ENCODE assay signal across 25 cellular contexts in genomic region chr9:27393054-27393846, GRCh38.
DNase-seq lines count a peak whose midpoint lies in the region; ATAC-seq, FAIRE-seq and TF ChIP-seq lines count a peak whose summit lies in the region.
"Had no signal": no experiment of that assay in that cellular context is flagged by ENCODE, and none has a peak within 500 bp of the region (broad histone marks: within the 10 kb centered on the region; RNA-seq: fewer than 3 reads in every experiment).

No MANE protein-coding gene starts in this region.

- intact Hi-C loops in GM12878 (cut with micrococcal nuclease; ENCODE audit: unreplicated experiment): no loop called here
- intact Hi-C loops in mucosa of descending colon (cut with DNase I, micrococcal nuclease): loop anchor here in 1 of 2 donors (10.0 kb wide), 1 partner anchor 58 kb away; no protein-coding TSS in a partner anchor
- intact Hi-C loops in transverse colon (cut with DNase I; ENCODE audit: low total_unique reads): no loop called here
- intact Hi-C loops in sciatic nerve (cut with DNase I): no loop called here

- DNase-seq in GM12878 (ENCODE audit: low read depth, low spot score): no peak
- no peak for DNase-seq in mucosa of descending colon
- no peak for DNase-seq in transverse colon
- no peak for DNase-seq in sciatic nerve (ENCODE audit: low spot score)
- DNase-seq in T-helper 2 cell: no peak
- DNase-seq in Peyer's patch: no peak
- DNase-seq: activated CD4-positive, alpha-beta T cell treated with anti-CD3 and anti-CD28 coated beads for 36 hours; activated naive CD4-positive, alpha-beta T cell; activated T-cell treated with anti-CD3 and anti-CD28 coated beads, Interleukin-2, amount 50 U/mL, for 48 hours; adrenal gland; CD8-positive, alpha-beta memory T cell; cortex of kidney; lower lobe of right lung; MV-4-11; NCI-H146; NCI-H2171; NCI-H510A treated with DMSO at 0.1 percent for 48 hours; NK-92 treated with Interleukin-12 subunit alpha and Interleukin-12 subunit beta, amount 100 ng/mL, for 24 hours; SHP77 treated with DMSO at 0.1 percent for 48 hours had no signal

- H2AFZ ChIP-seq in GM12878 (ENCODE audit: control insufficient read depth, low read depth, low read length): no peak overlapping the region

- in situ Hi-C loops in GM12878 (cut with MboI): no loop called here
- in situ Hi-C loops in transverse colon (cut with MboI; ENCODE audit: low pct_ligation_motif_present in 1 of 4, low pct_unique_long_range_greater_than_20kb in 1 of 4, low sequenced_read_pairs in 3 of 4): no loop called here

- no peak overlapping the region for H3K4me2 ChIP-seq in GM12878 (ENCODE audit: control insufficient read depth, insufficient read depth)

- TF ChIP-seq EP300 in GM12878 (IDR thresholded peaks at IDR 0.05; ENCODE audit: borderline replicate concordance in 1 of 2, control insufficient read depth in 1 of 2, low read depth in 2 of 2, low read length in 2 of 2) (no peak), transverse colon (IDR thresholded peaks at IDR 0.05; ENCODE audit: low read depth) (no peak)

- SMC1A ChIA-PET in GM12878 (lab: Charles Lee; ENCODE audit: uncharacterized antibody, unreplicated experiment): interaction anchor here (0.7 to 3.1 kb wide), 12 partner anchors 15 to 137 kb away, joined by 3 to 11 read pairs (median 4); partner anchors contain the start of gene MOB3B

- no peaks in the 10 kb centered on the region for H4K20me1 ChIP-seq in GM12878 (ENCODE audit: control insufficient read depth, insufficient read depth)

- CTCF ChIA-PET in GM12878 (lab: Yijun Ruan, JAX): interaction anchor here (1.5 to 3.3 kb wide), 2 partner anchors 15 to 142 kb away, joined by 4 to 12 read pairs; no protein-coding TSS in a partner anchor

- H3K27me3 ChIP-seq in GM12878 (replicated peaks in 1 of 2; ENCODE audit: control insufficient read depth in 2 of 2, insufficient read depth in 2 of 2, low read length in 1 of 2) (no peaks in the 10 kb centered on the region), transverse colon (no peaks in the 10 kb centered on the region), Peyer's patch (no peaks in the 10 kb centered on the region)
- H3K27me3 ChIP-seq: adrenal gland had no signal

- H3K4me1 ChIP-seq in GM12878 (ENCODE audit: control insufficient read depth, insufficient read depth, low read length): no peaks in the 10 kb centered on the region
- H3K4me1 ChIP-seq in mucosa of descending colon (ENCODE audit: low read depth): peaks cover 28% of the 10 kb centered on the region
- peaks cover 7 to 28% (median 21%) of the 10 kb centered on the region in 4 donors for H3K4me1 ChIP-seq in transverse colon
- peaks cover 0 to 28% (median 2%) of the 10 kb centered on the region in 4 donors for H3K4me1 ChIP-seq in Peyer's patch

- TF ChIP-seq RAD21 in GM12878 (IDR thresholded peaks at IDR 0.05; ENCODE audit: insufficient read depth, low read depth, low read length): no peak

- FAIRE-seq in GM12878 (lab: Jason Lieb, UNC): peak; percentile 54
- FAIRE-seq: G401.6, GM18507, H54, HTR-8/SVneo had no signal

- POLR2A ChIA-PET in GM12878 (lab: Charles Lee): interaction anchor here (1.2 kb wide), 1 partner anchor 11 kb away, joined by 3 read pairs; no protein-coding TSS in a partner anchor

- H3K27ac ChIP-seq in GM12878 (ENCODE audit: control insufficient read depth, insufficient read depth) (no peak overlapping the region), transverse colon (peak overlapping the region in 3 of 4 donors; percentile 45 to 71 (median 54)), Peyer's patch (no peak overlapping the region)
- H3K27ac ChIP-seq: adrenal gland, lower lobe of right lung, prostate gland had no signal

- H3K79me2 ChIP-seq in GM12878 (ENCODE audit: control insufficient read depth, insufficient read depth, low read length): no peaks in the 10 kb centered on the region

- H3K4me3 ChIP-seq in GM12878 (no peak overlapping the region), mucosa of descending colon (no peak overlapping the region), transverse colon (no peak overlapping the region), Peyer's patch (no peak overlapping the region)
- H3K4me3 ChIP-seq: adrenal gland, lower lobe of right lung, prostate gland had no signal

- 24% methylated on average over 6 of the region's 6 CpGs for WGBS in GM12878 (ENCODE audit: insufficient coverage, insufficient replicate concordance, low lambda C conversion rate, missing lambda C conversion rate)
- 75 to 85% methylated on average over 6 of the region's 6 CpGs for WGBS in transverse colon (ENCODE audit: low coverage in 1 of 2), 2 donors

- BruUV-seq in GM12878 (replicated peaks; lab: Mats Ljungman, UMichigan): no TSS peak

- RAD21 ChIA-PET in GM12878 (lab: Charles Lee; ENCODE audit: unreplicated experiment): interaction anchor here (0.7 to 2.0 kb wide), 3 partner anchors 26 to 129 kb away, joined by 3 to 6 read pairs (median 3); no protein-coding TSS in a partner anchor

- no peaks in the 10 kb centered on the region for H3K9me3 ChIP-seq in GM12878 (replicated peaks; ENCODE audit: control insufficient read depth, insufficient read depth, low read length)
- H3K9me3 ChIP-seq in mucosa of descending colon: no peaks in the 10 kb centered on the region
- no peaks in the 10 kb centered on the region for H3K9me3 ChIP-seq in transverse colon
- H3K9me3 ChIP-seq in Peyer's patch: no peaks in the 10 kb centered on the region
- H3K9me3 ChIP-seq: adrenal gland, lower lobe of right lung, prostate gland had no signal

- ATAC-seq in GM18868 (IDR thresholded peaks at IDR 0.05; ENCODE audit: unreplicated experiment) (peak; percentile 61), GM12878 (peak; percentile 21; the same call in 1 of the 3 replicates), mucosa of descending colon (peak; percentile 11), sciatic nerve (no peak)
- ATAC-seq: activated CD4-positive, alpha-beta T cell treated with anti-CD3 and anti-CD28 coated beads for 36 hours had no signal

- no peak for TF ChIP-seq CTCF in GM12878 (IDR thresholded peaks at IDR 0.05 in 2 of 3, conservative IDR thresholded peaks at IDR 0.05 in 1 of 3; ENCODE audit: control insufficient read depth in 2 of 3, extremely low read depth in 1 of 3, insufficient read depth in 1 of 3, low read depth in 3 of 3, low read length in 3 of 3)
- no peak for TF ChIP-seq CTCF in mucosa of descending colon (IDR thresholded peaks at IDR 0.05)
- no peak for TF ChIP-seq CTCF in transverse colon (IDR thresholded peaks at IDR 0.05)
- TF ChIP-seq CTCF in Peyer's patch (IDR thresholded peaks at IDR 0.05): no peak

- no peak overlapping the region for H3K9ac ChIP-seq in GM12878 (ENCODE audit: control insufficient read depth, insufficient read depth, low read length)

- H3K36me3 ChIP-seq in GM12878 (ENCODE audit: control insufficient read depth in 2 of 2, insufficient read depth in 2 of 2, low read length in 1 of 2) (no peaks in the 10 kb centered on the region), mucosa of descending colon (ENCODE audit: low read depth) (no peaks in the 10 kb centered on the region), transverse colon (no peaks in the 10 kb centered on the region), Peyer's patch (no peaks in the 10 kb centered on the region)
- H3K36me3 ChIP-seq: adrenal gland, lower lobe of right lung, prostate gland had no signal

- TF ChIP-seq POLR2A in GM12878 (IDR thresholded peaks at IDR 0.05; ENCODE audit: low read depth, low read length) (no peak), transverse colon (IDR thresholded peaks at IDR 0.05) (no peak), Peyer's patch (IDR thresholded peaks at IDR 0.05) (no peak)

TF ChIP-seq in GM12878, 131 proteins besides CTCF, POLR2A, EP300 and RAD21:
- TF ChIP-seq SPI1 (IDR thresholded peaks at IDR 0.05; ENCODE audit: borderline replicate concordance, insufficient read depth, low read depth, low read length) (peak; percentile 15; the same call in 1 of the 2 replicates), BCL11A (IDR thresholded peaks at IDR 0.05; ENCODE audit: low read depth, low read length) (no peak)

Comparison
In these comparisons a context has a peak if more than half of its experiments do, and no peak if none do; other contexts are left out.
1. H3K27ac ChIP-seq: peak in transverse colon (3 of 4); none in GM12878 (single experiment) and Peyer's patch (0 of 4).